Comparison of ENCODE assay signal across 8 cellular contexts in the genomic region with DNA sequence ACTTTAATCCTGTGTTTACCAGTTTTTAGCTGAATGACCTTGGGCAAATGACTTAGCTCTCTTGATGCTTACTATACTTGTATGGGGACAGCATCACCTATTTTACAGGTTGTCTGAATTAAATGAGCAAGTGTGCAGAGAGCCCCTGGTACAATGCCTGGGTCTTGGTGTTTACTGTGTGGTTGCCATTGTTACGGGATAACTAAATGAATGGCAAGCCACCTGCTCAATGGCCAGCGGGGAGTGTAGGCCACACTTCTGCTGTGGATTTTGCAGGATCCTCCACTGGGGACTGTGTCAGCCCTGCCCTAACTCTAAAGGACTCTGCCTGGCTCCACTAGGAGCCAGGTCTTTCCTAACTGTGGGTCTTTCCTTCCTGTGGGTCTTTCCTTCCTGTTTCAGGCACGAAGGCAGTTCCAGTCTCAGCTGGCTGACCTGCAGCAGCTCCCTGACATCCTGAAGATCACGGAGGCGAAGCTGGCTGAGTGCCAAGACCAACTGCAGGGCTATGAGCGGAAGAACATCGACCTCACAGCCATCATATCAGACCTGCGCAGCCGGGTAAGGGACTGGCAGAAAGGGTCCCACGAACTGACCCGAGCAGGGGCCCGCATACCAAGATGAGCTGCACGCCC. TPM values are rescaled to one million over a fixed set of nuclear protein-coding genes. Genes with fewer than 3 reads are reported as not detected.
DNase-seq lines count a peak whose midpoint lies in the region; ATAC-seq and TF ChIP-seq lines count a peak whose summit lies in the region.

No MANE protein-coding gene starts in this region.

- TF ChIP-seq CTCF in astrocyte of the spinal cord (IDR thresholded peaks at IDR 0.05; ENCODE audit: low read depth, low read length) (no peak), lower lobe of right lung (IDR thresholded peaks at IDR 0.05) (no peak)

- H3K4me3 ChIP-seq in BLaER1 treated with 17β-estradiol and CSF1 and Interleukin-3, amounts not matched to agents 10 nM and 100 nM: peak overlapping the region in 7 of 10 experiments; percentile 14 to 47 (median 34); a peak in 11 of 20 replicates
- H3K4me3 ChIP-seq in astrocyte of the spinal cord (ENCODE audit: low read depth, low read length): no peak overlapping the region
- H3K4me3 ChIP-seq in lower lobe of right lung: no peak overlapping the region

- H3K9me3 ChIP-seq in BLaER1 treated with 17β-estradiol and CSF1 and Interleukin-3, amounts not matched to agents 10 nM and 100 nM (replicated peaks in 1 of 11): no peaks in the 10 kb centered on the region
- H3K9me3 ChIP-seq in lower lobe of right lung: no peaks in the 10 kb centered on the region

- DNase-seq in NCI-H128 (lab: John Stamatoyannopoulos, UW; ENCODE audit: unreplicated experiment) (peak; percentile 39), astrocyte of the spinal cord (ENCODE audit: low read depth, low spot score) (peak; percentile 22), lower lobe of right lung (peak; percentile 74), OCI-M2 (lab: John Stamatoyannopoulos, UW; ENCODE audit: unreplicated experiment) (no peak), EL (no peak)
- DNase-seq in NK-92 treated with Interleukin-12 subunit alpha and Interleukin-12 subunit beta, amount 100 ng/mL, for 24 hours (lab: John Stamatoyannopoulos, UW): no peak

- intact Hi-C loops in lower lobe of right lung (cut with DNase I): no loop called here

- in situ Hi-C loops in astrocyte of the spinal cord (cut with HindIII; ENCODE audit: low sequenced_read_pairs): no loop called here

- peak overlapping the region in 9 of 11 experiments; percentile 34 to 71 (median 54); a peak in 17 of 22 replicates for H3K9ac ChIP-seq in BLaER1 treated with 17β-estradiol and CSF1 and Interleukin-3, amounts not matched to agents 10 nM and 100 nM

- H3K36me3 ChIP-seq in BLaER1 treated with 17β-estradiol and CSF1 and Interleukin-3, amounts not matched to agents 10 nM and 100 nM: peaks cover 47 to 94% (median 85%) of the 10 kb centered on the region in 11 experiments
- H3K36me3 ChIP-seq in lower lobe of right lung: peaks cover 85% of the 10 kb centered on the region

- no peaks in the 10 kb centered on the region for H3K27me3 ChIP-seq in BLaER1 treated with 17β-estradiol and CSF1 and Interleukin-3, amounts not matched to agents 10 nM and 100 nM
- H3K27me3 ChIP-seq in lower lobe of right lung (ENCODE audit: low read depth): no peaks in the 10 kb centered on the region

- peaks cover 14 to 43% (median 35%) of the 10 kb centered on the region in 10 experiments for H3K4me1 ChIP-seq in BLaER1 treated with 17β-estradiol and CSF1 and Interleukin-3, amounts not matched to agents 10 nM and 100 nM
- H3K4me1 ChIP-seq in lower lobe of right lung: peaks cover 15% of the 10 kb centered on the region

- H3K27ac ChIP-seq in BLaER1 treated with 17β-estradiol and CSF1 and Interleukin-3, amounts not matched to agents 10 nM and 100 nM: peak overlapping the region in 9 of 11 experiments; percentile 47 to 80 (median 71); a peak in 18 of 22 replicates
- H3K27ac ChIP-seq in lower lobe of right lung: peak overlapping the region; percentile 28

- peaks cover 0 to 6% (median 0%) of the 10 kb centered on the region in 11 experiments; a peak in 1 of 22 replicates for H4K20me1 ChIP-seq in BLaER1 treated with 17β-estradiol and CSF1 and Interleukin-3, amounts not matched to agents 10 nM and 100 nM

- peak; percentile 41 to 49 for ATAC-seq in lower lobe of right lung
- ATAC-seq in GM19328 (IDR thresholded peaks at IDR 0.05; ENCODE audit: unreplicated experiment): no peak

- H3K4me2 ChIP-seq in BLaER1 treated with 17β-estradiol and CSF1 and Interleukin-3, amounts not matched to agents 10 nM and 100 nM: peak overlapping the region; percentile 66 to 90 (median 86)

RNA-seq across cellular contexts. Expression of a gene that starts 10.3 kb away (rescaled TPM):
- 24.5 TPM for total RNA-seq in lower lobe of right lung

RNA-seq across cellular contexts. Expression of a gene that starts 38.4 kb away (rescaled TPM):
- 20.3 TPM for total RNA-seq in lower lobe of right lung

RNA-seq across cellular contexts. Expression of a gene that starts 58.2 kb away (rescaled TPM):
- 305 TPM for total RNA-seq in lower lobe of right lung

Comparison
In these comparisons a context has a peak if more than half of its experiments do, and no peak if none do; other contexts are left out.
1. H3K4me3 ChIP-seq: peak in BLaER1 treated with 17β-estradiol and CSF1 and Interleukin-3, amounts not matched to agents 10 nM and 100 nM (7 of 10); none in astrocyte of the spinal cord (single experiment) and lower lobe of right lung (single experiment).
2. DNase-seq: peak in NCI-H128 (single experiment), astrocyte of the spinal cord (single experiment) and lower lobe of right lung (single experiment); none in OCI-M2 (single experiment), NK-92 treated with Interleukin-12 subunit alpha and Interleukin-12 subunit beta, amount 100 ng/mL, for 24 hours (single experiment) and EL (single experiment).